ENCODE assay signal across 21 cellular contexts in genomic region chrX:9832811-9833210, GRCh38. TPM values are rescaled to one million over a fixed set of nuclear protein-coding genes. Genes with fewer than 3 reads are reported as not detected.
DNase-seq lines count a peak whose midpoint lies in the region; ATAC-seq and TF ChIP-seq lines count a peak whose summit lies in the region.
"Had no signal": no experiment of that assay in that cellular context is flagged by ENCODE, and none has a peak within 500 bp of the region (broad histone marks: within the 10 kb centered on the region; RNA-seq: fewer than 3 reads in every experiment).

No MANE protein-coding gene starts in this region.

- no peak overlapping the region for H3K27ac ChIP-seq in A673 (ENCODE audit: low read depth, low read length, poor library complexity, severe bottlenecking)
- H3K27ac ChIP-seq: esophagus squamous epithelium, pancreas, skin epidermis, thoracic aorta had no signal

- no peak overlapping the region for H3K4me3 ChIP-seq in A673 (ENCODE audit: low read depth, low read length, poor library complexity, severe bottlenecking)
- no peak overlapping the region for H3K4me3 ChIP-seq in GM12864 (ENCODE audit: low read depth, low read length)
- H3K4me3 ChIP-seq in NT2/D1 (ENCODE audit: insufficient read length, low read depth) = no peak overlapping the region
- H3K4me3 ChIP-seq: esophagus squamous epithelium, heart right ventricle, pancreas, skin epidermis, thoracic aorta had no signal

- DNase-seq in A673 (ENCODE audit: low spot score) (peak; percentile 28), GM12864 (ENCODE audit: low read depth) (peak; percentile 27), NT2/D1 (ENCODE audit: low read depth, low spot score) (peak; percentile 72), left lobe of liver (ENCODE audit: low spot score) (no peak), NCI-H446 treated with DMSO at 0.1 percent for 48 hours (lab: John Stamatoyannopoulos, UW) (no peak), GM13976 (ENCODE audit: low spot score) (no peak), DMS153 treated with DMSO at 0.1 percent for 48 hours (lab: John Stamatoyannopoulos, UW; ENCODE audit: unreplicated experiment) (no peak)
- no peak for DNase-seq in stimulated activated CD4-positive, alpha-beta T cell treated with anti-CD3 and anti-CD28 coated beads, Interleukin-2, amount 100 ng/mL, for 48 hours
- DNase-seq: activated CD8-positive, alpha-beta T cell treated with anti-CD3 and anti-CD28 coated beads for 36 hours; activated naive CD8-positive, alpha-beta T cell treated with anti-CD3 and anti-CD28 coated beads for 36 hours; activated T-cell treated with anti-CD3 and anti-CD28 coated beads, Interleukin-2, amount 50 U/mL, for 48 hours; esophagus squamous epithelium; Karpas-422; kidney; NCI-H69; pancreas; stimulated activated CD4-positive, alpha-beta T cell treated with anti-CD3 and anti-CD28 coated beads, Interleukin-4, amount 100 ng/mL, for 4 hours had no signal

- CTCF ChIA-PET in A673 (lab: Charles Lee) = no interaction called here

- intact Hi-C loops in A673 (cut with micrococcal nuclease; ENCODE audit: unreplicated experiment) = no loop called here

- POLR2A ChIA-PET in A673 (lab: Charles Lee; ENCODE audit: low non-redundant PET) = no interaction called here

- in situ Hi-C loops in GM13976 (cut with MboI; ENCODE audit: low sequenced_read_pairs, unreplicated experiment) = no loop called here

- H3K36me3 ChIP-seq in A673 (ENCODE audit: insufficient read depth, low read length, poor library complexity, severe bottlenecking) (no peaks in the 10 kb centered on the region), NT2/D1 (ENCODE audit: insufficient read depth, insufficient read length, low read length) (peaks cover 13% of the 10 kb centered on the region)
- H3K36me3 ChIP-seq: esophagus squamous epithelium, heart right ventricle, pancreas, thoracic aorta had no signal

- TF ChIP-seq CTCF in A673 (conservative IDR thresholded peaks at IDR 0.05; ENCODE audit: low read depth, low read length) = no peak
- TF ChIP-seq CTCF in GM12864 (IDR thresholded peaks at IDR 0.05; ENCODE audit: low read depth, low read length, missing control alignments) = no peak
- TF ChIP-seq CTCF in GM13976 (IDR thresholded peaks at IDR 0.05; ENCODE audit: borderline replicate concordance, control extremely low read depth, extremely low read depth, insufficient read depth, missing control alignments) = no peak

- no peak overlapping the region for H3K9ac ChIP-seq in NT2/D1 (ENCODE audit: insufficient read length, low read depth)

- peak; percentile 23 for ATAC-seq in left lobe of liver
- ATAC-seq: activated CD8-positive, alpha-beta T cell treated with anti-CD3 and anti-CD28 coated beads for 36 hours; SK-N-SH treated with all-trans-retinoic acid at 6 μM for 48 hours had no signal

- no TSS peak for BruUV-seq in A673 (replicated peaks; lab: Mats Ljungman, UMichigan)

- H3K27me3 ChIP-seq in A673 (replicated peaks; ENCODE audit: insufficient read depth, low read depth, low read length, poor library complexity) = no peaks in the 10 kb centered on the region
- H3K27me3 ChIP-seq in NT2/D1 (ENCODE audit: insufficient read depth, insufficient read length) = no peaks in the 10 kb centered on the region
- H3K27me3 ChIP-seq: esophagus squamous epithelium, heart right ventricle, pancreas had no signal

- no peaks in the 10 kb centered on the region for H3K9me3 ChIP-seq in A673 (ENCODE audit: low read depth, low read length, poor library complexity, severe bottlenecking)
- no peaks in the 10 kb centered on the region for H3K9me3 ChIP-seq in NT2/D1 (ENCODE audit: insufficient read depth, low read length)
- H3K9me3 ChIP-seq: esophagus squamous epithelium, heart right ventricle, pancreas, thoracic aorta had no signal

- H3K4me1 ChIP-seq in A673 (ENCODE audit: insufficient read depth, low read length, poor library complexity, severe bottlenecking) (no peaks in the 10 kb centered on the region), NT2/D1 (ENCODE audit: insufficient read depth, insufficient read length) (peaks cover 16% of the 10 kb centered on the region)
- H3K4me1 ChIP-seq: heart right ventricle, pancreas had no signal

RNA-seq across cellular contexts. Expression of gene SHROOM2, which starts 46.6 kb away (rescaled TPM):
- total RNA-seq in A673 (2021) = 3.7 and 5.4 TPM in 2 replicates
- 4.7 TPM for total RNA-seq in left lobe of liver
- total RNA-seq: activated CD8-positive, alpha-beta T cell treated with anti-CD3 and anti-CD28 coated beads for 36 hours; activated naive CD8-positive, alpha-beta T cell treated with anti-CD3 and anti-CD28 coated beads for 36 hours had no signal

Comparison
In these comparisons a context has a peak if more than half of its experiments do, and no peak if none do; other contexts are left out.
1. DNase-seq: peak in A673 (single experiment), GM12864 (single experiment) and NT2/D1 (single experiment); none in left lobe of liver (single experiment), NCI-H446 treated with DMSO at 0.1 percent for 48 hours (single experiment), stimulated activated CD4-positive, alpha-beta T cell treated with anti-CD3 and anti-CD28 coated beads, Interleukin-2, amount 100 ng/mL, for 48 hours (0 of 2), GM13976 (single experiment) and DMS153 treated with DMSO at 0.1 percent for 48 hours (single experiment).